10 cellular contexts compared by ENCODE assay signal in genomic region chr19:41428481-41428859, GRCh38. TPM values are rescaled to one million over a fixed set of nuclear protein-coding genes. Genes with fewer than 3 reads are reported as not detected.
DNase-seq lines count a peak whose midpoint lies in the region; ATAC-seq, FAIRE-seq and TF ChIP-seq lines count a peak whose summit lies in the region.
"Had no signal": no experiment of that assay in that cellular context is flagged by ENCODE, and none has a peak within 500 bp of the region (broad histone marks: within the 10 kb centered on the region; RNA-seq: fewer than 3 reads in every experiment).

No MANE protein-coding gene starts in this region.

- peaks cover 19 to 46% of the 10 kb centered on the region in 2 donors for H3K36me3 Mint-ChIP-seq in CD4-positive, alpha-beta memory T cell

- POLR2A ChIA-PET in CD4-positive, alpha-beta memory T cell (lab: Charles Lee; ENCODE audit: partially characterized antibody): interaction anchor here (0.6 to 4.3 kb wide), 12 partner anchors 11 to 166 kb away, joined by 3 to 17 read pairs (median 4); partner anchors contain the start of genes B9D2 and DMAC2

- no peak for TF ChIP-seq POLR2A in esophagus squamous epithelium (IDR thresholded peaks at IDR 0.05)

- no peaks in the 10 kb centered on the region for H3K27me3 Mint-ChIP-seq in CD4-positive, alpha-beta memory T cell

- CTCF ChIA-PET in CD4-positive, alpha-beta memory T cell (lab: Charles Lee; ENCODE audit: partially characterized antibody): interaction anchor here (1.0 to 2.5 kb wide), 6 partner anchors 10 to 224 kb away, joined by 3 to 8 read pairs (median 4); no protein-coding TSS in a partner anchor

- H3K9me3 Mint-ChIP-seq in CD4-positive, alpha-beta memory T cell: no peaks in the 10 kb centered on the region

- H3K4me3 Mint-ChIP-seq in CD4-positive, alpha-beta memory T cell: peak overlapping the region; percentile 73 to 98 (median 92)

- H3K4me1 Mint-ChIP-seq in CD4-positive, alpha-beta memory T cell: peaks cover 18 to 51% (median 34%) of the 10 kb centered on the region in 4 donors

- peak overlapping the region; percentile 68 for H3K27ac ChIP-seq in CD4-positive, alpha-beta memory T cell (ENCODE audit: low read depth, low read length)
- H3K27ac ChIP-seq in SJCRH30 (peak overlapping the region; percentile 87), esophagus squamous epithelium (peak overlapping the region; percentile 92 to 97 (median 96)), pancreas (peak overlapping the region; percentile 60 to 83 (median 69))

- no peak for DNase-seq in CD4-positive, alpha-beta memory T cell
- DNase-seq in SJCRH30 (peak in 1 of 2 experiments; percentile 70), esophagus squamous epithelium (lab: John Stamatoyannopoulos, UW) (no peak), pancreas (no peak), NCI-H1417 treated with DMSO at 0.1 percent for 48 hours (lab: John Stamatoyannopoulos, UW) (no peak), NCI-H748 treated with DMSO at 0.1 percent for 48 hours (lab: John Stamatoyannopoulos, UW) (no peak)

- FAIRE-seq in pancreas (lab: Jason Lieb, UNC): no peak
- FAIRE-seq: islet of Langerhans had no signal

- H3K36me3 ChIP-seq in CD4-positive, alpha-beta memory T cell (ENCODE audit: insufficient read depth, low read length): peaks cover 16% of the 10 kb centered on the region
- H3K36me3 ChIP-seq in SJCRH30 (peaks cover 5% of the 10 kb centered on the region), esophagus squamous epithelium (peaks cover 16 to 68% (median 36%) of the 10 kb centered on the region in 3 donors), pancreas (peaks cover 0 to 23% (median 11%) of the 10 kb centered on the region in 3 donors)

- TF ChIP-seq CTCF in esophagus squamous epithelium (IDR thresholded peaks at IDR 0.05): no peak
- no peak for TF ChIP-seq CTCF in pancreas (IDR thresholded peaks at IDR 0.05)

- H3K27me3 ChIP-seq in CD4-positive, alpha-beta memory T cell (ENCODE audit: insufficient read depth, low read length): no peaks in the 10 kb centered on the region
- H3K27me3 ChIP-seq in SJCRH30: no peaks in the 10 kb centered on the region
- no peaks in the 10 kb centered on the region for H3K27me3 ChIP-seq in esophagus squamous epithelium
- no peaks in the 10 kb centered on the region for H3K27me3 ChIP-seq in pancreas

- peak overlapping the region; percentile 52 to 96 (median 84) for H3K27ac Mint-ChIP-seq in CD4-positive, alpha-beta memory T cell

- no peaks in the 10 kb centered on the region for H3K9me3 ChIP-seq in CD4-positive, alpha-beta memory T cell (ENCODE audit: control insufficient read depth in 1 of 2, low read length in 2 of 2)
- no peaks in the 10 kb centered on the region for H3K9me3 ChIP-seq in SJCRH30 (replicated peaks)
- H3K9me3 ChIP-seq in esophagus squamous epithelium: no peaks in the 10 kb centered on the region
- no peaks in the 10 kb centered on the region for H3K9me3 ChIP-seq in pancreas

- peaks cover 39% of the 10 kb centered on the region for H3K4me1 ChIP-seq in CD4-positive, alpha-beta memory T cell (ENCODE audit: insufficient read depth, low read length)
- H3K4me1 ChIP-seq in SJCRH30: peaks cover 19% of the 10 kb centered on the region
- peaks cover 32 to 56% (median 37%) of the 10 kb centered on the region in 3 donors for H3K4me1 ChIP-seq in esophagus squamous epithelium
- no peaks in the 10 kb centered on the region for H3K4me1 ChIP-seq in pancreas

- peak overlapping the region in 1 of 2 donors; percentile 33 for H3K4me3 ChIP-seq in CD4-positive, alpha-beta memory T cell (ENCODE audit: low read length in 2 of 2)
- H3K4me3 ChIP-seq in SJCRH30: peak overlapping the region; percentile 74
- peak overlapping the region; percentile 60 to 71 (median 66) for H3K4me3 ChIP-seq in esophagus squamous epithelium
- H3K4me3 ChIP-seq in pancreas: peak overlapping the region in 2 of 4 donors; percentile 29 to 40

- WGBS in esophagus squamous epithelium, 2 donors: 60 to 100% methylated on average over 1 of the region's 1 CpG
- WGBS in pancreas, 2 donors: 60 to 70% methylated on average over 1 of the region's 1 CpG

- no peak for ATAC-seq in pancreas
- ATAC-seq in HG03139 (IDR thresholded peaks at IDR 0.05; ENCODE audit: unreplicated experiment): no peak
- no peak for ATAC-seq in HG03342 (IDR thresholded peaks at IDR 0.05; ENCODE audit: unreplicated experiment)

- intact Hi-C loops in CD4-positive, alpha-beta memory T cell (cut with micrococcal nuclease): loop anchor here (1.0 kb wide), 1 partner anchor 31 kb away; the partner anchor contains the start of genes BCKDHA and EXOSC5
- intact Hi-C loops in esophagus squamous epithelium (cut with DNase I) (no loop called here), pancreas (cut with DNase I) (no loop called here)

RNA-seq across cellular contexts. Expression of gene B3GNT8, which starts 1.3 kb away (rescaled TPM):
- total RNA-seq in CD4-positive, alpha-beta memory T cell: 1 to 10 TPM; 2.9 to 3.2 TPM
- 1 to 10 TPM in 1 of 2 donors, under 1 TPM in 1; 0.64 to 7.1 TPM for polyA plus RNA-seq in CD4-positive, alpha-beta memory T cell
- total RNA-seq in SJCRH30 (2014; rRNA removed; shearing (Covaris generic)): 10.6 TPM in 2 replicates
- total RNA-seq in esophagus squamous epithelium (10 to 100 TPM; 11.6 to 84.4 (median 35.3) TPM), pancreas (1 to 10 TPM in 4 of 6 donors, under 1 TPM in 2; 0.41 to 3.2 (median 1.2) TPM)
- polyA plus RNA-seq in pancreas: 1 to 10 TPM; 3.1 to 4.5 TPM
- total RNA-seq: RPMI7951 had no signal

RNA-seq across cellular contexts. Expression of gene DMAC2, which starts 11.2 kb away (rescaled TPM):
- 10 to 100 TPM; 27.7 to 28.9 TPM for total RNA-seq in CD4-positive, alpha-beta memory T cell
- polyA plus RNA-seq in CD4-positive, alpha-beta memory T cell: 10 to 100 TPM; 43.1 to 58.2 TPM
- 88.6 and 91.7 TPM in 2 replicates for total RNA-seq in SJCRH30 (2014; rRNA removed; shearing (Covaris generic))
- total RNA-seq in esophagus squamous epithelium (10 to 100 TPM; 25.1 to 41.4 (median 35.7) TPM), pancreas (10 to 100 TPM; 16.2 to 25.5 (median 24.7) TPM)
- 10 to 100 TPM; 19.0 to 23.6 TPM for polyA plus RNA-seq in pancreas

RNA-seq across cellular contexts. Expression of gene ERICH4, which starts 14.5 kb away (rescaled TPM):
- not detected for total RNA-seq in CD4-positive, alpha-beta memory T cell
- not detected for polyA plus RNA-seq in CD4-positive, alpha-beta memory T cell
- not detected in 2 replicates for total RNA-seq in SJCRH30 (2014; rRNA removed; shearing (Covaris generic))
- total RNA-seq in esophagus squamous epithelium (not detected), pancreas (not detected)
- polyA plus RNA-seq in pancreas: not detected
- total RNA-seq: RPMI7951 had no signal

RNA-seq across cellular contexts. Expression of gene BCKDHA, which starts 30.9 kb away (rescaled TPM):
- total RNA-seq in CD4-positive, alpha-beta memory T cell: 10 to 100 TPM; 23.6 to 27.1 TPM
- 10 to 100 TPM; 59.7 to 65.1 TPM for polyA plus RNA-seq in CD4-positive, alpha-beta memory T cell
- 59.3 and 64.2 TPM in 2 replicates for total RNA-seq in SJCRH30 (2014; rRNA removed; shearing (Covaris generic))
- 10 to 100 TPM; 55.1 to 87.2 (median 58.6) TPM for total RNA-seq in esophagus squamous epithelium
- 10 to 100 TPM in 5 of 6 donors, 1 to 10 TPM in 1; 9.3 to 29.3 (median 18.6) TPM for total RNA-seq in pancreas
- 10 to 100 TPM; 23.6 to 34.2 TPM for polyA plus RNA-seq in pancreas

RNA-seq across cellular contexts. Expression of gene EXOSC5, which starts 31.3 kb away (rescaled TPM):
- 10 to 100 TPM; 18.2 to 23.0 TPM for total RNA-seq in CD4-positive, alpha-beta memory T cell
- 10 to 100 TPM; 46.4 to 58.6 TPM for polyA plus RNA-seq in CD4-positive, alpha-beta memory T cell
- total RNA-seq in SJCRH30 (2014; rRNA removed; shearing (Covaris generic)): 59.9 and 68.6 TPM in 2 replicates
- total RNA-seq in esophagus squamous epithelium (10 to 100 TPM; 22.4 to 37.0 (median 28.6) TPM), pancreas (10 to 100 TPM; 10.7 to 33.7 (median 14.4) TPM)
- polyA plus RNA-seq in pancreas: 10 to 100 TPM; 14.3 to 15.3 TPM
